21 cellular contexts compared by ENCODE assay signal in the genomic region with DNA sequence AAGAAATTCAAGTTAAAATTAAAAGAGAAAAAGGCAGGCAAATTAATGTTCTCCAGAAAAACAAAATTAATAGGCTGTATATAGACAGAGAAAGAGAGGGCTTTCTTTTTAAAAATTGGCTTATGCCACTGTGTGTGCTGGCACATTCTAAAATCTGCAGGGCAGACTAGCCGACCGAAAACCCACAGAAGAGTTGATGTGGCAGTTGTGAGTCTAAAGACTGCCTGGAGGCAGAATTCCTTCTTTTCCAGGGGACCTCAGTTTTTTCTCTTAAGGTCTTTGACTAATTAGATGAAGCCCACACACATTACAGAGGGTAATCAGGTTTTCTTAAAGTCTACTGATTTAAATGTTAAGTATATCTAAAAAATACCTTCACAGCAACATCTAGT.
DNase-seq lines count a peak whose midpoint lies in the region; ATAC-seq and TF ChIP-seq lines count a peak whose summit lies in the region.
"Had no signal": no experiment of that assay in that cellular context is flagged by ENCODE, and none has a peak within 500 bp of the region (broad histone marks: within the 10 kb centered on the region; RNA-seq: fewer than 3 reads in every experiment).

No MANE protein-coding gene starts in this region.

- no peak overlapping the region for H2BK120ac ChIP-seq in H9 (ENCODE audit: low read depth, low read length, poor library complexity, severe bottlenecking)

- H3K4me1 ChIP-seq in H9 (ENCODE audit: insufficient read depth, low read length) = peaks cover 7% of the 10 kb centered on the region; the same call in 1 of the 2 replicates
- H3K4me1 ChIP-seq: transverse colon had no signal

- H3K36me3 Mint-ChIP-seq in WTC11 (no peaks in the 10 kb centered on the region), immature natural killer cell (no peaks in the 10 kb centered on the region), H9 (ENCODE audit: insufficient read depth in 1 of 3, low read depth in 3 of 3) (no peaks in the 10 kb centered on the region)
- H3K36me3 Mint-ChIP-seq: activated naive CD4-positive, alpha-beta T cell treated with anti-CD3 and anti-CD28 coated beads, Interleukin-2, amount 50 U/mL, for 24 hours had no signal

- no peaks in the 10 kb centered on the region for H3K79me2 ChIP-seq in H9 (ENCODE audit: insufficient read depth, low read length)

- no peaks in the 10 kb centered on the region for H3K27me3 Mint-ChIP-seq in WTC11 (ENCODE audit: low read depth)
- peaks cover 0 to 2% (median 0%) of the 10 kb centered on the region in 3 donors for H3K27me3 Mint-ChIP-seq in immature natural killer cell (ENCODE audit: low read depth in 3 of 3)
- no peaks in the 10 kb centered on the region for H3K27me3 Mint-ChIP-seq in H9 (ENCODE audit: low read depth)
- H3K27me3 Mint-ChIP-seq: activated CD4-positive, alpha-beta memory T cell treated with anti-CD3 and anti-CD28 coated beads, Interleukin-2, amount 10 ng/mL, durations not matched to agents 7 days and 5 days; activated naive CD4-positive, alpha-beta T cell treated with anti-CD3 and anti-CD28 coated beads, Interleukin-2, amount 50 U/mL, for 24 hours; activated T-cell treated with anti-CD3 and anti-CD28 coated beads, Interleukin-2, amount 50 U/mL, for 24 hours; T-helper 17 cell had no signal

- no peak overlapping the region for H4K91ac ChIP-seq in H9 (ENCODE audit: insufficient read length, low read depth, low read length)

- no peak overlapping the region for H3K9ac ChIP-seq in H9 (ENCODE audit: extremely low read depth, insufficient read length, low read length)

- H3K27ac Mint-ChIP-seq in WTC11 (peak overlapping the region; percentile 18; the same call in 1 of the 2 replicates), immature natural killer cell (no peak overlapping the region), H9 (peak overlapping the region in 1 of 3 experiments; percentile 0; a peak in 1 of 7 replicates)
- H3K27ac Mint-ChIP-seq: activated CD4-positive, alpha-beta memory T cell treated with anti-CD3 and anti-CD28 coated beads, Interleukin-2, amount 10 ng/mL, durations not matched to agents 7 days and 5 days; activated naive CD4-positive, alpha-beta T cell treated with anti-CD3 and anti-CD28 coated beads, Interleukin-2, amount 50 U/mL, for 24 hours; activated T-cell treated with anti-CD3 and anti-CD28 coated beads, Interleukin-2, amount 50 U/mL, for 24 hours; T-helper 17 cell had no signal

- H2BK15ac ChIP-seq in H9 (ENCODE audit: low read depth, low read length) = no peak overlapping the region

- H2BK5ac ChIP-seq in H9 (ENCODE audit: insufficient read length, low read length) = no peak overlapping the region

- H3K79me1 ChIP-seq in H9 (ENCODE audit: insufficient read depth, low read depth, low read length, poor library complexity, severe bottlenecking) = no peaks in the 10 kb centered on the region

- no peaks in the 10 kb centered on the region for H4K20me1 ChIP-seq in H9 (ENCODE audit: control insufficient read depth, insufficient read depth, insufficient read length)

- H4K5ac ChIP-seq in H9 (ENCODE audit: insufficient read length, low read depth, low read length) = no peak overlapping the region

- WGBS in H9 (ENCODE audit: extremely low coverage, insufficient read length, low lambda C conversion rate) = no CpG with 5 or more reads among the region's 2 CpGs

- no peaks in the 10 kb centered on the region; the same call in 1 of the 2 replicates for H3K27me3 ChIP-seq in H9 (ENCODE audit: insufficient read depth, low read length)
- H3K27me3 ChIP-seq: transverse colon had no signal

- ATAC-seq in WTC11 = peak; percentile 43
- ATAC-seq in GM21447 (IDR thresholded peaks at IDR 0.05; ENCODE audit: unreplicated experiment) = no peak
- no peak for ATAC-seq in HG03097 (IDR thresholded peaks at IDR 0.05; ENCODE audit: low FRiP score, unreplicated experiment)
- ATAC-seq: HCT116, T-helper 17 cell had no signal

- H2BK20ac ChIP-seq in H9 (ENCODE audit: low read depth, low read length, poor library complexity, severe bottlenecking) = no peak overlapping the region

- no peak overlapping the region for H3K4me2 ChIP-seq in H9 (ENCODE audit: insufficient read depth, insufficient read length, low read length)

- DNase-seq in EH (ENCODE audit: low read depth) (peak; percentile 75), WTC11 (ENCODE audit: low spot score) (no peak), kidney glomerular epithelial cell (lab: John Stamatoyannopoulos, UW) (peak; percentile 88), renal cortical epithelial cell (ENCODE audit: low read depth) (peak; percentile 76), immature natural killer cell (no peak), H9 (no peak)
- DNase-seq: activated CD4-positive, alpha-beta memory T cell treated with anti-CD3 and anti-CD28 coated beads, Interleukin-2, amount 10 ng/mL, durations not matched to agents 7 days and 5 days; activated T-cell treated with anti-CD3 and anti-CD28 coated beads, Interleukin-2, amount 50 U/mL, for 24 hours; glutamatergic neuron; Kasumi-1; NCI-H1105; NCI-H2107; NCI-H524; SHP77 treated with DMSO at 0.1 percent for 48 hours; stimulated activated naive CD4-positive, alpha-beta T cell; T-helper 17 cell; transverse colon had no signal

- POLR2A ChIA-PET in WTC11 (lab: Charles Lee) = no interaction called here

- H3K4me3 Mint-ChIP-seq in WTC11 (no peak overlapping the region), immature natural killer cell (no peak overlapping the region), H9 (no peak overlapping the region)
- H3K4me3 Mint-ChIP-seq: activated CD4-positive, alpha-beta memory T cell treated with anti-CD3 and anti-CD28 coated beads, Interleukin-2, amount 10 ng/mL, durations not matched to agents 7 days and 5 days; activated naive CD4-positive, alpha-beta T cell treated with anti-CD3 and anti-CD28 coated beads, Interleukin-2, amount 50 U/mL, for 24 hours; activated T-cell treated with anti-CD3 and anti-CD28 coated beads, Interleukin-2, amount 50 U/mL, for 24 hours; T-helper 17 cell had no signal

- H3K14ac ChIP-seq in H9 (ENCODE audit: insufficient read depth, low read length) = no peak overlapping the region

- H2AFZ ChIP-seq in H9 (ENCODE audit: low read length) = no peak overlapping the region

- no peak for TF ChIP-seq CTCF in WTC11 (IDR thresholded peaks at IDR 0.05)
- no peak for TF ChIP-seq CTCF in H9 (conservative IDR thresholded peaks at IDR 0.05)

- H3K56ac ChIP-seq in H9 (ENCODE audit: insufficient read length, low read depth, low read length) = no peak overlapping the region

- H3K4ac ChIP-seq in H9 (ENCODE audit: low read depth, low read length) = no peak overlapping the region

- no peak overlapping the region for H3K18ac ChIP-seq in H9 (ENCODE audit: insufficient read length, low read depth, low read length)

- H3K23me2 ChIP-seq in H9 (ENCODE audit: insufficient read length, low read depth, low read length, poor library complexity, severe bottlenecking) = no peaks in the 10 kb centered on the region

- no peak overlapping the region for H3K23ac ChIP-seq in H9 (ENCODE audit: insufficient read length, low read depth, low read length)

- no peak overlapping the region for H2BK12ac ChIP-seq in H9 (ENCODE audit: insufficient read length, low read depth, low read length)

- no peaks in the 10 kb centered on the region for H3K9me3 Mint-ChIP-seq in WTC11
- H3K9me3 Mint-ChIP-seq in immature natural killer cell = no peaks in the 10 kb centered on the region
- no peaks in the 10 kb centered on the region for H3K9me3 Mint-ChIP-seq in H9
- H3K9me3 Mint-ChIP-seq: activated CD4-positive, alpha-beta memory T cell treated with anti-CD3 and anti-CD28 coated beads, Interleukin-2, amount 10 ng/mL, durations not matched to agents 7 days and 5 days; activated naive CD4-positive, alpha-beta T cell treated with anti-CD3 and anti-CD28 coated beads, Interleukin-2, amount 50 U/mL, for 24 hours; activated T-cell treated with anti-CD3 and anti-CD28 coated beads, Interleukin-2, amount 50 U/mL, for 24 hours had no signal

- H4K8ac ChIP-seq in H9 (replicated peaks; ENCODE audit: insufficient read length, low read depth, low read length) = no peak overlapping the region

- no peak overlapping the region for H2AK5ac ChIP-seq in H9 (ENCODE audit: insufficient read length, low read length)

- no peak overlapping the region for H3K27ac ChIP-seq in H9 (ENCODE audit: insufficient read length, low read depth, low read length)

- CTCF ChIA-PET in WTC11 (lab: Charles Lee) = interaction anchor here (0.6 to 1.0 kb wide), 2 partner anchors 328 to 899 kb away, joined by 3 read pairs; no protein-coding TSS in a partner anchor

- no peaks in the 10 kb centered on the region for H3K9me3 ChIP-seq in H9 (ENCODE audit: control insufficient read depth, low read depth, low read length)
- H3K9me3 ChIP-seq: transverse colon had no signal

- H3K4me1 Mint-ChIP-seq in WTC11 = peaks cover 39% of the 10 kb centered on the region
- no peaks in the 10 kb centered on the region for H3K4me1 Mint-ChIP-seq in immature natural killer cell
- peaks cover 21 to 25% of the 10 kb centered on the region in 2 experiments for H3K4me1 Mint-ChIP-seq in H9
- H3K4me1 Mint-ChIP-seq: activated CD4-positive, alpha-beta memory T cell treated with anti-CD3 and anti-CD28 coated beads, Interleukin-2, amount 10 ng/mL, durations not matched to agents 7 days and 5 days; activated naive CD4-positive, alpha-beta T cell treated with anti-CD3 and anti-CD28 coated beads, Interleukin-2, amount 50 U/mL, for 24 hours; T-helper 17 cell had no signal

- H3T11ph ChIP-seq in H9 (ENCODE audit: low read length) = no peak overlapping the region

TF ChIP-seq in WTC11, 78 proteins besides CTCF, POLR2A, EP300 and RAD21:
- TF ChIP-seq TEAD1 (CRISPR knock-in tag; IDR thresholded peaks at IDR 0.05) = no peak

Comparison
In these comparisons a context has a peak if more than half of its experiments do, and no peak if none do; other contexts are left out.
1. DNase-seq: peak in EH (single experiment), kidney glomerular epithelial cell (single experiment) and renal cortical epithelial cell (single experiment); none in WTC11 (single experiment), immature natural killer cell (0 of 3) and H9 (single experiment).